ENCODE assay signal across 8 cellular contexts in the genomic region with DNA sequence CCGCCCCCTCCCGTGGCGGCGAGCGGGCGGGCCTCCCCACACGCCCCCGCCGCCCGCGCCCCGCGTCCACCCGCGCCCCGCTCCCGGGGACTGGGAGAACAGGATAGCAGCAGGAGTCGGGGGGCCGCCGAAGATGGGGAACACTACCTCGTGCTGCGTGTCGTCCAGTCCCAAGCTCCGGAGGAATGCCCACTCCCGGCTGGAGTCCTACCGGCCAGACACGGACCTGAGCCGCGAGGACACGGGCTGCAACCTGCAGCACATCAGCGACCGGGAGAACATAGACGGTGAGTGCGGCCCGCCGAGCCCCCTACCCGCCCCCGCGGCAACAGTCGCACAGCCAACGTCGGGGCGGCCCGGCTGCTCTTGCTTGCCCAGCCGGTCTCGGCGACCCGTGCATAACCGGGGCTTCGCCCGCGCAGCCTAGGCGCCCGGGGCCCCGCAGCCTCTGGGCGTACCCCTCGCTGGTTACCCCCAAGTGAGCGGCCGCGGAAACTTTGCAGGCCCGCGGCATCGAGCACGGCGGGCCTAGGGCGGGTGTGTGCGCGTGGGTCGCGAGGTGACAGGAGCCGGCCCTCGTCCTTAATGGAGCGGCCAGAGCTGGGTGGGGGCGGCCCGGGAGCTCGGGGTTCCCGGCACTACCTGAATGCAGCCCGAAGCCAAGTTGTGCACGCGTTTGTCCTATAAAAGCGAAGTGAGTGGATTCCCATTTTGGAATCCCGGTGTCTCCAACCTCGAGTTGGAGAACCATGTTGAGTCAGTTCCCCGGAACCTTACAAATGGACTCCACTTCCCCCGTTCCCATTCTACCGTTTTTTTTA. TPM values are rescaled to one million over a fixed set of nuclear protein-coding genes. Genes with fewer than 3 reads are reported as not detected.
A peak's percentile ranks its signal among the peaks of the same experiment; 100 is the strongest.
DNase-seq lines count a peak whose midpoint lies in the region; ATAC-seq and TF ChIP-seq lines count a peak whose summit lies in the region.

No MANE protein-coding gene starts in this region.

- in situ Hi-C loops in brain microvascular endothelial cell (cut with HindIII; ENCODE audit: low pct_ligation_motif_present, low sequenced_read_pairs): no loop called here

- peak in 2 of 3 experiments; percentile 57 to 61 for DNase-seq in NCI-H1417 (lab: John Stamatoyannopoulos, UW)
- DNase-seq in NCI-H1417 treated with DMSO at 0.1 percent for 48 hours (lab: John Stamatoyannopoulos, UW): no peak
- peak; percentile 54 for DNase-seq in SW480 (ENCODE audit: low spot score)
- DNase-seq in brain microvascular endothelial cell: no peak
- peak; percentile 34 to 35 (median 35) for DNase-seq in immature natural killer cell
- peak; percentile 2 to 22 for DNase-seq in stimulated activated CD4-positive, alpha-beta T cell treated with anti-CD3 and anti-CD28 coated beads, Interleukin-15, amount 100 ng/mL, for 1 hour (ENCODE audit: low read depth in 1 of 2, low spot score in 1 of 2)
- DNase-seq in inferior parietal cortex (ENCODE audit: extremely low spot score): no peak

- H3K27ac ChIP-seq in brain microvascular endothelial cell: peak overlapping the region; percentile 18

- H3K4me3 ChIP-seq in brain microvascular endothelial cell (ENCODE audit: low read depth, low read length): peak overlapping the region; percentile 80

- H3K36me3 Mint-ChIP-seq in immature natural killer cell: no peaks in the 10 kb centered on the region

- H3K36me3 ChIP-seq in brain microvascular endothelial cell (replicated peaks): no peaks in the 10 kb centered on the region

- peak overlapping the region; percentile 63 to 91 (median 84) for H3K27ac Mint-ChIP-seq in immature natural killer cell

- peaks cover 63 to 79% of the 10 kb centered on the region in 2 donors for H3K4me1 Mint-ChIP-seq in immature natural killer cell

- H3K27me3 ChIP-seq in brain microvascular endothelial cell (replicated peaks): no peaks in the 10 kb centered on the region

- peaks cover 3 to 9% (median 4%) of the 10 kb centered on the region in 3 donors for H3K27me3 Mint-ChIP-seq in immature natural killer cell (ENCODE audit: low read depth in 3 of 3)

- TF ChIP-seq CTCF in brain microvascular endothelial cell (IDR thresholded peaks at IDR 0.05; ENCODE audit: low read depth, low read length, missing control alignments): peak; percentile 9

- H3K4me3 Mint-ChIP-seq in immature natural killer cell: peak overlapping the region; percentile 84 to 88 (median 86)

- peak; percentile 13 for ATAC-seq in HG03045 (IDR thresholded peaks at IDR 0.05; ENCODE audit: unreplicated experiment)

- H3K9me3 Mint-ChIP-seq in immature natural killer cell: no peaks in the 10 kb centered on the region

RNA-seq across cellular contexts. Expression of a gene that starts 0.8 kb away (rescaled TPM):
- 10 to 100 TPM in 2 of 3 donors, 1 to 10 TPM in 1; 7.8 to 13.2 (median 12.4) TPM for polyA plus RNA-seq in immature natural killer cell

Comparison
In these comparisons a context has a peak if more than half of its experiments do, and no peak if none do; other contexts are left out.
1. DNase-seq: peak in NCI-H1417 (2 of 3), SW480 (single experiment), immature natural killer cell (3 of 3) and stimulated activated CD4-positive, alpha-beta T cell treated with anti-CD3 and anti-CD28 coated beads, Interleukin-15, amount 100 ng/mL, for 1 hour (2 of 2); none in NCI-H1417 treated with DMSO at 0.1 percent for 48 hours (single experiment), brain microvascular endothelial cell (single experiment) and inferior parietal cortex (single experiment).